Comparison of ENCODE assay signal across 15 cellular contexts in the genomic region with DNA sequence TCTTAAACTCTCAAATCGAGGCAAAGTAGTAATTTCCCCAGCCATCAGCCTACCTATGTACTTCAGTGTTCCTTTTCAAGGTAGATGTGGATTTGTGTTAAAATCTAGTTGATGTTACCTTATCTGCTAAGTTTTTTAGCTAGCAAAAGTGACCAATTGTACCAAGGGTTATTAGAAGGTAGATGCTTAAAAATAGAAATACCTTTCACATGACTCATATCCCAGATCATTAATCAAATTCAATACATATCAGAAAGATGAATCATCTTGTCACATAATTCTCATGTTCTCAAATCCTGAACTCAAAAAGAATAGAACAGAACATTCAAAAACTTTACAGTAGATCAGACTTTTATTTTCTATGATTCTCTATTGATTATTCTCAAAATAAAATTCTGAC. TPM values are rescaled to one million over a fixed set of nuclear protein-coding genes. Genes with fewer than 3 reads are reported as not detected.
DNase-seq lines count a peak whose midpoint lies in the region; ATAC-seq, FAIRE-seq and TF ChIP-seq lines count a peak whose summit lies in the region.
"Had no signal": no experiment of that assay in that cellular context is flagged by ENCODE, and none has a peak within 500 bp of the region (broad histone marks: within the 10 kb centered on the region; RNA-seq: fewer than 3 reads in every experiment).

No MANE protein-coding gene starts in this region.

- no peak for ATAC-seq in HG02610 (IDR thresholded peaks at IDR 0.05; ENCODE audit: unreplicated experiment)
- ATAC-seq: gastrocnemius medialis had no signal

- no peak overlapping the region for H3K9ac ChIP-seq in mammary epithelial cell (ENCODE audit: insufficient read depth, low read length)
- no peak overlapping the region for H3K9ac ChIP-seq in kidney (ENCODE audit: low read length in 2 of 2)

- H3K4me3 Mint-ChIP-seq in activated CD4-positive, alpha-beta memory T cell treated with anti-CD3 and anti-CD28 coated beads, Interleukin-2, amount 10 ng/mL, durations not matched to agents 7 days and 5 days: no peak overlapping the region
- H3K4me3 Mint-ChIP-seq: activated B cell treated with CpG ODN at 0.5 μM for 24 hours; activated naive CD4-positive, alpha-beta T cell treated with anti-CD3 and anti-CD28 coated beads, Interleukin-2, amount 50 U/mL, for 24 hours had no signal

- no peak overlapping the region for H3K4me3 ChIP-seq in AG10803 (ENCODE audit: low read length)
- H3K4me3 ChIP-seq in mammary epithelial cell (replicated peaks in 1 of 3; ENCODE audit: insufficient read depth in 1 of 3, low read depth in 2 of 3, low read length in 3 of 3): no peak overlapping the region
- H3K4me3 ChIP-seq in kidney (ENCODE audit: low read length in 2 of 2): no peak overlapping the region
- no peak overlapping the region for H3K4me3 ChIP-seq in tibial artery
- H3K4me3 ChIP-seq: gastrocnemius medialis, suprapubic skin had no signal

- H3K27me3 ChIP-seq in mammary epithelial cell (ENCODE audit: insufficient read depth, low read length): no peaks in the 10 kb centered on the region
- H3K27me3 ChIP-seq in tibial artery: no peaks in the 10 kb centered on the region
- H3K27me3 ChIP-seq: gastrocnemius medialis, suprapubic skin had no signal

- no peaks in the 10 kb centered on the region for H3K9me3 Mint-ChIP-seq in activated CD4-positive, alpha-beta memory T cell treated with anti-CD3 and anti-CD28 coated beads, Interleukin-2, amount 10 ng/mL, durations not matched to agents 7 days and 5 days
- H3K9me3 Mint-ChIP-seq: activated B cell treated with CpG ODN at 0.5 μM for 24 hours; activated naive CD4-positive, alpha-beta T cell treated with anti-CD3 and anti-CD28 coated beads, Interleukin-2, amount 50 U/mL, for 24 hours had no signal

- no peaks in the 10 kb centered on the region for H3K4me1 Mint-ChIP-seq in activated CD4-positive, alpha-beta memory T cell treated with anti-CD3 and anti-CD28 coated beads, Interleukin-2, amount 10 ng/mL, durations not matched to agents 7 days and 5 days
- H3K4me1 Mint-ChIP-seq: activated B cell treated with CpG ODN at 0.5 μM for 24 hours had no signal

- 5% methylated on average over 1 of the region's 1 CpG for WGBS in mammary epithelial cell (ENCODE audit: low coverage, missing lambda C conversion rate)

- dilution Hi-C loops in mammary epithelial cell (cut with HindIII; ENCODE audit: low sequenced_read_pairs): no loop called here

- no peak overlapping the region for H3K27ac ChIP-seq in mammary epithelial cell (ENCODE audit: insufficient read depth, low read depth, low read length)
- no peak overlapping the region for H3K27ac ChIP-seq in kidney (ENCODE audit: low read depth in 2 of 2, low read length in 2 of 2)
- no peak overlapping the region for H3K27ac ChIP-seq in tibial artery
- H3K27ac ChIP-seq: gastrocnemius medialis, suprapubic skin had no signal

- H3K79me2 ChIP-seq in mammary epithelial cell (ENCODE audit: insufficient read depth, low read length): no peaks in the 10 kb centered on the region

- no peaks in the 10 kb centered on the region for H4K20me1 ChIP-seq in mammary epithelial cell (ENCODE audit: insufficient read depth, low read length)

- intact Hi-C loops in mammary epithelial cell (cut with micrococcal nuclease) (no loop called here), kidney (cut with DNase I) (no loop called here), tibial artery (cut with DNase I; ENCODE audit: low total_unique reads) (no loop called here)

- H3K27ac Mint-ChIP-seq in activated CD4-positive, alpha-beta memory T cell treated with anti-CD3 and anti-CD28 coated beads, Interleukin-2, amount 10 ng/mL, durations not matched to agents 7 days and 5 days: no peak overlapping the region
- H3K27ac Mint-ChIP-seq: activated B cell treated with CpG ODN at 0.5 μM for 24 hours had no signal

- H3K27me3 Mint-ChIP-seq in activated CD4-positive, alpha-beta memory T cell treated with anti-CD3 and anti-CD28 coated beads, Interleukin-2, amount 10 ng/mL, durations not matched to agents 7 days and 5 days: peaks cover 16% of the 10 kb centered on the region
- H3K27me3 Mint-ChIP-seq: activated B cell treated with CpG ODN at 0.5 μM for 24 hours had no signal

- peak; percentile 65 for FAIRE-seq in kidney (lab: Jason Lieb, UNC)

- BruUV-seq in mammary epithelial cell (replicated peaks; lab: Mats Ljungman, UMichigan): no TSS peak

- H3K4me1 ChIP-seq in mammary epithelial cell (ENCODE audit: insufficient read depth, low read length) (peaks cover 5% of the 10 kb centered on the region), kidney (ENCODE audit: control insufficient read depth in 1 of 2, insufficient read depth in 1 of 2, low read depth in 1 of 2, low read length in 2 of 2) (peaks cover 0 to 4% of the 10 kb centered on the region in 2 donors), tibial artery (peaks cover 0 to 7% (median under 1%) of the 10 kb centered on the region in 4 donors)
- H3K4me1 ChIP-seq: suprapubic skin had no signal

- H3K9me3 ChIP-seq in mammary epithelial cell (replicated peaks; ENCODE audit: insufficient read depth, low read length) (no peaks in the 10 kb centered on the region), kidney (ENCODE audit: control insufficient read depth in 1 of 2, low read length in 2 of 2) (no peaks in the 10 kb centered on the region), tibial artery (no peaks in the 10 kb centered on the region)
- H3K9me3 ChIP-seq: gastrocnemius medialis, suprapubic skin had no signal

- peak overlapping the region; percentile 35 for H3K4me2 ChIP-seq in mammary epithelial cell (ENCODE audit: insufficient read depth, low read depth, low read length)

- in situ Hi-C loops in mammary epithelial cell (cut with MboI; ENCODE audit: low sequenced_read_pairs in 2 of 2): loop anchor here in 1 of 2 donors (25.0 kb wide), 1 partner anchor 555 kb away; no protein-coding TSS in a partner anchor

- CTCF ChIA-PET in mammary epithelial cell (lab: Charles Lee; ENCODE audit: low non-redundant PET): no interaction called here
- CTCF ChIA-PET in activated CD4-positive, alpha-beta memory T cell treated with anti-CD3 and anti-CD28 coated beads, Interleukin-2, amount 10 ng/mL, durations not matched to agents 7 days and 5 days (lab: Charles Lee): no interaction called here

- POLR2A ChIA-PET in activated CD4-positive, alpha-beta memory T cell treated with anti-CD3 and anti-CD28 coated beads, Interleukin-2, amount 10 ng/mL, durations not matched to agents 7 days and 5 days (lab: Charles Lee): no interaction called here

- H3K36me3 ChIP-seq in mammary epithelial cell (ENCODE audit: insufficient read depth, low read length) (no peaks in the 10 kb centered on the region), kidney (ENCODE audit: control insufficient read depth in 1 of 2, insufficient read depth in 2 of 2, low read length in 2 of 2) (no peaks in the 10 kb centered on the region), tibial artery (no peaks in the 10 kb centered on the region)
- H3K36me3 ChIP-seq: gastrocnemius medialis, suprapubic skin had no signal

- H3K36me3 Mint-ChIP-seq in activated CD4-positive, alpha-beta memory T cell treated with anti-CD3 and anti-CD28 coated beads, Interleukin-2, amount 10 ng/mL, durations not matched to agents 7 days and 5 days (ENCODE audit: low read depth): no peaks in the 10 kb centered on the region
- H3K36me3 Mint-ChIP-seq: activated naive CD4-positive, alpha-beta T cell treated with anti-CD3 and anti-CD28 coated beads, Interleukin-2, amount 50 U/mL, for 24 hours had no signal

- no peak overlapping the region for H2AFZ ChIP-seq in mammary epithelial cell (ENCODE audit: low read depth, low read length)

- no peak for TF ChIP-seq CTCF in AG10803 (conservative IDR thresholded peaks at IDR 0.05; ENCODE audit: low read length)
- TF ChIP-seq CTCF in mammary epithelial cell (conservative IDR thresholded peaks at IDR 0.05 in 1 of 2, IDR thresholded peaks at IDR 0.05 in 1 of 2; ENCODE audit: extremely low read depth in 1 of 2, insufficient read depth in 1 of 2, low read depth in 1 of 2, low read length in 2 of 2): no peak
- no peak for TF ChIP-seq CTCF in kidney (IDR thresholded peaks at IDR 0.05; ENCODE audit: borderline replicate concordance, extremely low read depth, insufficient read depth)
- no peak for TF ChIP-seq CTCF in tibial artery (IDR thresholded peaks at IDR 0.05)

- peak; percentile 24 for DNase-seq in AG10803 (ENCODE audit: low read depth)
- DNase-seq in M059J (ENCODE audit: low read depth): peak; percentile 70
- peak; percentile 35 for DNase-seq in mammary epithelial cell
- no peak for DNase-seq in kidney
- no peak for DNase-seq in activated CD4-positive, alpha-beta memory T cell treated with anti-CD3 and anti-CD28 coated beads, Interleukin-2, amount 10 ng/mL, durations not matched to agents 7 days and 5 days
- DNase-seq in islet precursor cell: no peak
- DNase-seq in tibial artery: no peak
- DNase-seq: activated B cell treated with CpG ODN at 0.5 μM for 24 hours, cortex of kidney, DMS 273 treated with DMSO at 0.1 percent for 48 hours, gastrocnemius medialis, NCI-H1092 had no signal

RNA-seq across cellular contexts. Expression of gene ENAM, which starts 3.5 kb away (rescaled TPM):
- not detected in 2 replicates for total RNA-seq in M059J (2014; rRNA removed; shearing (Covaris generic))
- total RNA-seq in mammary epithelial cell: not detected
- polyA plus RNA-seq in mammary epithelial cell: not detected
- not detected for polyA minus RNA-seq in mammary epithelial cell
- 6.7 TPM for total RNA-seq in kidney
- polyA plus RNA-seq in kidney (ENCODE audit: insufficient read depth, low read depth, low replicate concordance): 3.9 TPM
- total RNA-seq in activated CD4-positive, alpha-beta memory T cell treated with anti-CD3 and anti-CD28 coated beads, Interleukin-2, amount 10 ng/mL, durations not matched to agents 7 days and 5 days: not detected
- total RNA-seq: activated B cell treated with CpG ODN at 0.5 μM for 24 hours, suprapubic skin had no signal

RNA-seq across cellular contexts. Expression of gene JCHAIN, which starts 34.3 kb away (rescaled TPM):
- 0.12 and 0.91 TPM in 2 replicates for total RNA-seq in M059J (2014; rRNA removed; shearing (Covaris generic))
- under 1 TPM in 1 of 2 donors, not detected in 1; 0.33 TPM for total RNA-seq in mammary epithelial cell
- polyA plus RNA-seq in mammary epithelial cell: not detected
- polyA minus RNA-seq in mammary epithelial cell: not detected
- total RNA-seq in kidney: 355 TPM
- 5.1 TPM for polyA plus RNA-seq in kidney (ENCODE audit: insufficient read depth, low read depth, low replicate concordance)
- total RNA-seq in activated CD4-positive, alpha-beta memory T cell treated with anti-CD3 and anti-CD28 coated beads, Interleukin-2, amount 10 ng/mL, durations not matched to agents 7 days and 5 days: under 1 TPM in 1 of 2 experiments, not detected in 1; 0.35 TPM

RNA-seq across cellular contexts. Expression of gene AMBN, which starts 40.0 kb away (rescaled TPM):
- total RNA-seq in M059J (2014; rRNA removed; shearing (Covaris generic)): not detected in 2 replicates
- total RNA-seq in mammary epithelial cell: not detected
- polyA plus RNA-seq in mammary epithelial cell: not detected
- not detected for polyA minus RNA-seq in mammary epithelial cell
- total RNA-seq in kidney: not detected
- polyA plus RNA-seq in kidney (ENCODE audit: insufficient read depth, low read depth, low replicate concordance): not detected
- not detected for total RNA-seq in activated CD4-positive, alpha-beta memory T cell treated with anti-CD3 and anti-CD28 coated beads, Interleukin-2, amount 10 ng/mL, durations not matched to agents 7 days and 5 days
- total RNA-seq: activated B cell treated with CpG ODN at 0.5 μM for 24 hours, gastrocnemius medialis had no signal

RNA-seq across cellular contexts. Expression of gene UTP3, which starts 56.3 kb away (rescaled TPM):
- total RNA-seq in M059J (2014; rRNA removed; shearing (Covaris generic)): 10.1 and 16.2 TPM in 2 replicates
- 10 to 100 TPM; 14.3 to 40.0 TPM for total RNA-seq in mammary epithelial cell
- 18.2 TPM for polyA plus RNA-seq in mammary epithelial cell
- polyA minus RNA-seq in mammary epithelial cell: 14.3 TPM
- 28.6 TPM for total RNA-seq in kidney
- 25.8 TPM for polyA plus RNA-seq in kidney (ENCODE audit: insufficient read depth, low read depth, low replicate concordance)
- total RNA-seq in activated CD4-positive, alpha-beta memory T cell treated with anti-CD3 and anti-CD28 coated beads, Interleukin-2, amount 10 ng/mL, durations not matched to agents 7 days and 5 days: 10 to 100 TPM; 28.7 to 28.9 TPM

Comparison
In these comparisons a context has a peak if more than half of its experiments do, and no peak if none do; other contexts are left out.
1. DNase-seq: peak in AG10803 (single experiment), M059J (single experiment) and mammary epithelial cell (single experiment); none in kidney (single experiment), activated CD4-positive, alpha-beta memory T cell treated with anti-CD3 and anti-CD28 coated beads, Interleukin-2, amount 10 ng/mL, durations not matched to agents 7 days and 5 days (single experiment), islet precursor cell (single experiment) and tibial artery (0 of 2).
2. RNA of gene JCHAIN, which starts 34.3 kb away (total RNA-seq): 355 TPM in kidney (single experiment); 0.12 to 0.91 TPM in M059J, 0.35 TPM in activated CD4-positive, alpha-beta memory T cell treated with anti-CD3 and anti-CD28 coated beads, Interleukin-2, amount 10 ng/mL, durations not matched to agents 7 days and 5 days and 0.33 TPM in mammary epithelial cell; every median in the first group is over 100 times any median in the second.